In genomic region chr20:37339208-37339607, GRCh38 we compare ENCODE assay signal across 14 cellular contexts. TPM values are rescaled to one million over a fixed set of nuclear protein-coding genes. Genes with fewer than 3 reads are reported as not detected.
DNase-seq lines count a peak whose midpoint lies in the region; ATAC-seq and TF ChIP-seq lines count a peak whose summit lies in the region.
"Had no signal": no experiment of that assay in that cellular context is flagged by ENCODE, and none has a peak within 500 bp of the region (broad histone marks: within the 10 kb centered on the region; RNA-seq: fewer than 3 reads in every experiment).

No MANE protein-coding gene starts in this region.

- H3K36me3 Mint-ChIP-seq in Caco-2 (ENCODE audit: insufficient read depth, unreplicated experiment) (peaks cover under 1% of the 10 kb centered on the region), activated B cell treated with CpG ODN at 0.5 μM for 24 hours (ENCODE audit: low read depth) (no peaks in the 10 kb centered on the region)
- H3K36me3 Mint-ChIP-seq: CD14-positive monocyte; CD8-positive, alpha-beta T cell had no signal

- no peak overlapping the region for H3K4me2 ChIP-seq in mesenchymal stem cell (ENCODE audit: low read length, poor library complexity, severe bottlenecking)
- no peak overlapping the region for H3K4me2 ChIP-seq in trophoblast cell (ENCODE audit: low read length)

- no peak overlapping the region for H3K27ac ChIP-seq in mesenchymal stem cell (ENCODE audit: low read length, poor library complexity, severe bottlenecking)
- H3K27ac ChIP-seq in trophoblast cell (ENCODE audit: low read depth, low read length) = peak overlapping the region; percentile 95
- H3K27ac ChIP-seq in testis = no peak overlapping the region
- no peak overlapping the region for H3K27ac ChIP-seq in sigmoid colon
- H3K27ac ChIP-seq: GM23248 had no signal

- H2BK12ac ChIP-seq in mesenchymal stem cell (ENCODE audit: low read length in 2 of 2) (peak overlapping the region in 1 of 2 experiments; percentile 25), trophoblast cell (ENCODE audit: low read length) (no peak overlapping the region)

- ATAC-seq in activated B cell treated with CpG ODN at 0.5 μM for 24 hours (ENCODE audit: low read depth) = no peak
- no peak for ATAC-seq in HG03196 (IDR thresholded peaks at IDR 0.05; ENCODE audit: unreplicated experiment)
- ATAC-seq: CD8-positive, alpha-beta T cell; HCT116 had no signal

- H3K4me1 Mint-ChIP-seq in Caco-2 (ENCODE audit: low read depth, unreplicated experiment) (peaks cover 40% of the 10 kb centered on the region), activated B cell treated with CpG ODN at 0.5 μM for 24 hours (peaks cover 40% of the 10 kb centered on the region)

- H3K9ac ChIP-seq in mesenchymal stem cell (ENCODE audit: low read length) (no peak overlapping the region), trophoblast cell (ENCODE audit: low read length) (no peak overlapping the region)
- H3K9ac ChIP-seq: GM23248 had no signal

- H2AFZ ChIP-seq in mesenchymal stem cell (ENCODE audit: low read depth, low read length) (peak overlapping the region; percentile 8), trophoblast cell (ENCODE audit: insufficient read depth, low read length, poor library complexity) (no peak overlapping the region)
- H2AFZ ChIP-seq: GM23248 had no signal

- no peak overlapping the region for H2AK5ac ChIP-seq in mesenchymal stem cell (ENCODE audit: low read length, severe bottlenecking)
- H2AK5ac ChIP-seq in trophoblast cell (ENCODE audit: low read length) = no peak overlapping the region

- TF ChIP-seq CTCF in Caco-2 (IDR thresholded peaks at IDR 0.05; ENCODE audit: insufficient read depth in 1 of 2, low read depth in 1 of 2, low read length in 1 of 2, severe bottlenecking in 1 of 2, unreplicated experiment in 1 of 2) (no peak), activated B cell treated with CpG ODN at 0.5 μM for 24 hours (IDR thresholded peaks at IDR 0.05) (no peak), testis (IDR thresholded peaks at IDR 0.05) (no peak), sigmoid colon (IDR thresholded peaks at IDR 0.05) (no peak)

- H3K9me3 Mint-ChIP-seq in Caco-2 (ENCODE audit: unreplicated experiment) (no peaks in the 10 kb centered on the region), activated B cell treated with CpG ODN at 0.5 μM for 24 hours (no peaks in the 10 kb centered on the region)
- H3K9me3 Mint-ChIP-seq: CD14-positive monocyte; CD8-positive, alpha-beta T cell had no signal

- no peak for TF ChIP-seq EP300 in sigmoid colon (IDR thresholded peaks at IDR 0.05)

- POLR2A ChIA-PET in Caco-2 (lab: Charles Lee) (interaction anchor here (0.6 to 0.7 kb wide), 2 partner anchors 75 to 390 kb away, joined by 4 to 8 read pairs; no protein-coding TSS in a partner anchor), activated B cell treated with CpG ODN at 0.5 μM for 24 hours (lab: Charles Lee) (interaction anchor here (0.6 to 1.3 kb wide), 2 partner anchors 12 to 502 kb away, joined by 3 to 4 read pairs; no protein-coding TSS in a partner anchor)

- H2BK120ac ChIP-seq in mesenchymal stem cell (ENCODE audit: low read depth, low read length) (no peak overlapping the region), trophoblast cell (ENCODE audit: insufficient read depth, low read length, poor library complexity) (peak overlapping the region; percentile 98)

- H3K9me3 ChIP-seq in Caco-2 (no peaks in the 10 kb centered on the region), mesenchymal stem cell (ENCODE audit: control insufficient read depth, low read length) (no peaks in the 10 kb centered on the region), trophoblast cell (ENCODE audit: insufficient read depth, low read depth, low read length) (no peaks in the 10 kb centered on the region), testis (no peaks in the 10 kb centered on the region), sigmoid colon (no peaks in the 10 kb centered on the region)

- intact Hi-C loops in Caco-2 (cut with micrococcal nuclease; ENCODE audit: unreplicated experiment) (no loop called here), activated B cell treated with CpG ODN at 0.5 μM for 24 hours (cut with micrococcal nuclease) (no loop called here), testis (cut with DNase I; ENCODE audit: low total_unique reads) (no loop called here), sigmoid colon (cut with DNase I) (no loop called here)

- H3K27me3 Mint-ChIP-seq in Caco-2 (ENCODE audit: insufficient read depth, unreplicated experiment) = no peaks in the 10 kb centered on the region
- H3K27me3 Mint-ChIP-seq in activated B cell treated with CpG ODN at 0.5 μM for 24 hours = no peaks in the 10 kb centered on the region

- H4K8ac ChIP-seq in mesenchymal stem cell (ENCODE audit: low read length) (no peak overlapping the region), trophoblast cell (ENCODE audit: low read depth, low read length) (no peak overlapping the region)

- H3K4me3 ChIP-seq in Caco-2 (ENCODE audit: low read depth, low read length) = no peak overlapping the region
- H3K4me3 ChIP-seq in mesenchymal stem cell (ENCODE audit: insufficient read depth in 1 of 2, low read depth in 1 of 2, low read length in 2 of 2) = no peak overlapping the region
- H3K4me3 ChIP-seq in trophoblast cell (ENCODE audit: low read depth, low read length) = no peak overlapping the region
- no peak overlapping the region for H3K4me3 ChIP-seq in testis
- H3K4me3 ChIP-seq in sigmoid colon = no peak overlapping the region
- H3K4me3 ChIP-seq: GM23248 had no signal

- H2BK15ac ChIP-seq in mesenchymal stem cell (ENCODE audit: low read depth, poor library complexity, severe bottlenecking) = no peak overlapping the region

- H3K18ac ChIP-seq in mesenchymal stem cell (ENCODE audit: low read depth in 1 of 2, low read length in 2 of 2) (no peak overlapping the region), trophoblast cell (ENCODE audit: low read length) (no peak overlapping the region)

- no peak overlapping the region for H3K4ac ChIP-seq in mesenchymal stem cell (ENCODE audit: low read depth in 1 of 2, low read length in 2 of 2)
- no peak overlapping the region for H3K4ac ChIP-seq in trophoblast cell (ENCODE audit: low read depth, low read length)

- H4K12ac ChIP-seq in trophoblast cell (ENCODE audit: low read depth, low read length) = no peak overlapping the region

- peak overlapping the region; percentile 18 for H3K27ac Mint-ChIP-seq in Caco-2 (ENCODE audit: unreplicated experiment)
- peak overlapping the region; percentile 46 for H3K27ac Mint-ChIP-seq in activated B cell treated with CpG ODN at 0.5 μM for 24 hours
- H3K27ac Mint-ChIP-seq: CD8-positive, alpha-beta T cell had no signal

- H3K79me2 ChIP-seq in trophoblast cell (ENCODE audit: control insufficient read depth, insufficient read depth, low read length, poor library complexity) = peaks cover 12% of the 10 kb centered on the region

- DNase-seq in Caco-2 (no peak), activated B cell treated with CpG ODN at 0.5 μM for 24 hours (no peak), mesenchymal stem cell (no peak), trophoblast cell (no peak), testis (no peak), sigmoid colon (no peak)
- DNase-seq: CD8-positive, alpha-beta T cell; COR-L47; DMS53; GF-D8; GM23248 had no signal

- CTCF ChIA-PET in Caco-2 (lab: Charles Lee) = no interaction called here
- CTCF ChIA-PET in activated B cell treated with CpG ODN at 0.5 μM for 24 hours (lab: Charles Lee) = no interaction called here

- H3K36me3 ChIP-seq in Caco-2 (ENCODE audit: control insufficient read depth, insufficient read depth, low read length) (no peaks in the 10 kb centered on the region), mesenchymal stem cell (ENCODE audit: control insufficient read depth in 1 of 2, insufficient read depth in 2 of 2, low read depth in 1 of 2, low read length in 2 of 2) (no peaks in the 10 kb centered on the region), trophoblast cell (ENCODE audit: control insufficient read depth in 1 of 2, insufficient read depth in 2 of 2, low read length in 2 of 2) (no peaks in the 10 kb centered on the region), testis (ENCODE audit: low read depth, missing control alignments) (no peaks in the 10 kb centered on the region), sigmoid colon (no peaks in the 10 kb centered on the region)

- H3K79me1 ChIP-seq in mesenchymal stem cell (replicated peaks; ENCODE audit: low read length, poor library complexity, severe bottlenecking) (no peaks in the 10 kb centered on the region), trophoblast cell (ENCODE audit: low read length) (peaks cover 61% of the 10 kb centered on the region)

- H3K4me3 Mint-ChIP-seq in Caco-2 (ENCODE audit: unreplicated experiment) (no peak overlapping the region), activated B cell treated with CpG ODN at 0.5 μM for 24 hours (no peak overlapping the region)
- H3K4me3 Mint-ChIP-seq: CD14-positive monocyte; CD8-positive, alpha-beta T cell had no signal

- H3K27me3 ChIP-seq in Caco-2 (replicated peaks; ENCODE audit: control insufficient read depth, insufficient read depth, low read length) = no peaks in the 10 kb centered on the region
- no peaks in the 10 kb centered on the region for H3K27me3 ChIP-seq in mesenchymal stem cell (ENCODE audit: control insufficient read depth in 1 of 2, insufficient read depth in 1 of 2, low read length in 2 of 2)
- no peaks in the 10 kb centered on the region for H3K27me3 ChIP-seq in trophoblast cell (ENCODE audit: insufficient read depth, low read length)
- H3K27me3 ChIP-seq in testis = no peaks in the 10 kb centered on the region
- H3K27me3 ChIP-seq in sigmoid colon = no peaks in the 10 kb centered on the region

- H2BK5ac ChIP-seq in mesenchymal stem cell (ENCODE audit: low read depth, low read length, poor library complexity, severe bottlenecking) (no peak overlapping the region), trophoblast cell (ENCODE audit: low read depth, low read length, poor library complexity) (peak overlapping the region; percentile 82)

- H3K23ac ChIP-seq in mesenchymal stem cell (ENCODE audit: low read length in 2 of 2) = no peak overlapping the region
- H3K23ac ChIP-seq in trophoblast cell (ENCODE audit: low read length) = no peak overlapping the region

- TF ChIP-seq POLR2A in testis (IDR thresholded peaks at IDR 0.05) (no peak), sigmoid colon (IDR thresholded peaks at IDR 0.05) (no peak)

- H4K91ac ChIP-seq in mesenchymal stem cell (ENCODE audit: low read length) (no peak overlapping the region), trophoblast cell (ENCODE audit: low read depth, low read length) (peak overlapping the region; percentile 93)

- 85% methylated on average over 3 of the region's 4 CpGs for WGBS in mesenchymal stem cell
- no CpG with 5 or more reads among the region's 4 CpGs for WGBS in trophoblast cell (ENCODE audit: extremely low coverage, insufficient coverage, insufficient read length)
- WGBS in testis, 2 donors = 67 to 74% methylated on average over 4 of the region's 4 CpGs
- 48 to 71% methylated on average over 4 of the region's 4 CpGs for WGBS in sigmoid colon, 2 donors

- BruUV-seq in Caco-2 (replicated peaks; lab: Mats Ljungman, UMichigan) = no TSS peak

- peaks cover 51% of the 10 kb centered on the region for H3K4me1 ChIP-seq in Caco-2
- H3K4me1 ChIP-seq in mesenchymal stem cell (ENCODE audit: control insufficient read depth, insufficient read depth, low read depth, low read length) = peaks cover 29% of the 10 kb centered on the region
- H3K4me1 ChIP-seq in trophoblast cell (ENCODE audit: control insufficient read depth in 1 of 2, insufficient read depth in 2 of 2, low read length in 2 of 2) = peaks cover 29 to 36% of the 10 kb centered on the region in 2 experiments
- H3K4me1 ChIP-seq in testis = peaks cover 40% of the 10 kb centered on the region
- H3K4me1 ChIP-seq in sigmoid colon = peaks cover 0 to 22% (median 21%) of the 10 kb centered on the region in 4 donors

- H3K14ac ChIP-seq in mesenchymal stem cell (ENCODE audit: low read length in 2 of 2) = no peak overlapping the region
- H3K14ac ChIP-seq in trophoblast cell (ENCODE audit: low read length) = no peak overlapping the region

RNA-seq across cellular contexts. Expression of gene SRC, which starts 6.7 kb away (rescaled TPM):
- total RNA-seq in Caco-2 (2022) (197 and 222 TPM in 2 replicates), activated B cell treated with CpG ODN at 0.5 μM for 24 hours (62.9 and 72.7 TPM in 2 replicates), testis (100 to 1,000 TPM; 143 to 179 TPM), sigmoid colon (10 to 100 TPM; 28.1 to 52.3 (median 40.0) TPM)
- 9.6 TPM for polyA plus RNA-seq in mesenchymal stem cell (2013, experiment 1 of 2)
- 8.0 TPM for polyA plus RNA-seq in mesenchymal stem cell (2013, experiment 2 of 2)
- polyA plus RNA-seq in trophoblast cell (2013) = 188 and 198 TPM in 2 replicates
- polyA plus RNA-seq in testis (ENCODE audit: insufficient read depth, low read depth, low replicate concordance) (90.3 TPM), sigmoid colon (10 to 100 TPM; 64.3 to 91.8 (median 79.1) TPM)

RNA-seq across cellular contexts. Expression of gene MANBAL, which starts 49.8 kb away (rescaled TPM):
- 95.6 and 106 TPM in 2 replicates for total RNA-seq in Caco-2 (2022)
- 20.1 and 21.0 TPM in 2 replicates for total RNA-seq in activated B cell treated with CpG ODN at 0.5 μM for 24 hours
- polyA plus RNA-seq in mesenchymal stem cell (2013, experiment 1 of 2) = 53.0 TPM
- 53.3 TPM for polyA plus RNA-seq in mesenchymal stem cell (2013, experiment 2 of 2)
- 61.2 and 63.9 TPM in 2 replicates for polyA plus RNA-seq in trophoblast cell (2013)
- total RNA-seq in testis = 10 to 100 TPM; 42.4 to 68.4 TPM
- polyA plus RNA-seq in testis (ENCODE audit: insufficient read depth, low read depth, low replicate concordance) = 92.4 TPM
- 10 to 100 TPM; 30.4 to 68.5 (median 58.2) TPM for total RNA-seq in sigmoid colon
- 10 to 100 TPM; 34.2 to 57.1 (median 42.0) TPM for polyA plus RNA-seq in sigmoid colon
